3 cellular contexts compared by ENCODE assay signal in the genomic region with DNA sequence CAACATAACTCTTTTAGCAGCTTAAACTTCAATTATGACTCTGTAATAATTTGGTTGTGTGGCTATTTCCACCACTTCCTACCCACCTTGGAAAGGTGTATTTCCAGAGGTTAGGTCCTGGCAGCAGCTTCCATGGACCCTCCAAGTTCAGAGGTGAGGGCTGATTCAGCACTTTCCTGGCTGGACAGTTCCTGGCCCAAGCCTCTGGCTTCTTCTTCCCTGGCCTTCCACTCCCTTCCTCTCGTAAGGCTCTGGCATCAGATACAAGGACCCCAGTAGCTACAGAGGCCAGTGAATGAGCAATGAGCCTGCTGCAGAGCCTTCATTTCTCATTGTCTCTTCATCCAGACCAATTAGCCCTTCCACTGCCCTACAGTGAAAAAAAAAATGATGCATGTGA.
TF ChIP-seq lines count a peak whose summit lies in the region.

No MANE protein-coding gene starts in this region.

TF ChIP-seq in HepG2, 621 proteins besides CTCF, POLR2A, EP300 and RAD21:
- TF ChIP-seq, protein P1, sequence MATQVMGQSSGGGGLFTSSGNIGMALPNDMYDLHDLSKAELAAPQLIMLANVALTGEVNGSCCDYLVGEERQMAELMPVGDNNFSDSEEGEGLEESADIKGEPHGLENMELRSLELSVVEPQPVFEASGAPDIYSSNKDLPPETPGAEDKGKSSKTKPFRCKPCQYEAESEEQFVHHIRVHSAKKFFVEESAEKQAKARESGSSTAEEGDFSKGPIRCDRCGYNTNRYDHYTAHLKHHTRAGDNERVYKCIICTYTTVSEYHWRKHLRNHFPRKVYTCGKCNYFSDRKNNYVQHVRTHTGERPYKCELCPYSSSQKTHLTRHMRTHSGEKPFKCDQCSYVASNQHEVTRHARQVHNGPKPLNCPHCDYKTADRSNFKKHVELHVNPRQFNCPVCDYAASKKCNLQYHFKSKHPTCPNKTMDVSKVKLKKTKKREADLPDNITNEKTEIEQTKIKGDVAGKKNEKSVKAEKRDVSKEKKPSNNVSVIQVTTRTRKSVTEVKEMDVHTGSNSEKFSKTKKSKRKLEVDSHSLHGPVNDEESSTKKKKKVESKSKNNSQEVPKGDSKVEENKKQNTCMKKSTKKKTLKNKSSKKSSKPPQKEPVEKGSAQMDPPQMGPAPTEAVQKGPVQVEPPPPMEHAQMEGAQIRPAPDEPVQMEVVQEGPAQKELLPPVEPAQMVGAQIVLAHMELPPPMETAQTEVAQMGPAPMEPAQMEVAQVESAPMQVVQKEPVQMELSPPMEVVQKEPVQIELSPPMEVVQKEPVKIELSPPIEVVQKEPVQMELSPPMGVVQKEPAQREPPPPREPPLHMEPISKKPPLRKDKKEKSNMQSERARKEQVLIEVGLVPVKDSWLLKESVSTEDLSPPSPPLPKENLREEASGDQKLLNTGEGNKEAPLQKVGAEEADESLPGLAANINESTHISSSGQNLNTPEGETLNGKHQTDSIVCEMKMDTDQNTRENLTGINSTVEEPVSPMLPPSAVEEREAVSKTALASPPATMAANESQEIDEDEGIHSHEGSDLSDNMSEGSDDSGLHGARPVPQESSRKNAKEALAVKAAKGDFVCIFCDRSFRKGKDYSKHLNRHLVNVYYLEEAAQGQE (IDR thresholded peaks at IDR 0.05; ENCODE audit: borderline replicate concordance in 1 of 2, low read depth in 1 of 2, low read length in 2 of 2): peak; percentile 51 to 92
- no peak for TF ChIP-seq TRAFD1 (CRISPR knock-in tag; IDR thresholded peaks at IDR 0.05; ENCODE audit: borderline replicate concordance)
- no peak for TF ChIP-seq DR1 (CRISPR knock-in tag; IDR thresholded peaks at IDR 0.05)
- TF ChIP-seq MIER2 (CRISPR knock-in tag; IDR thresholded peaks at IDR 0.05): peak; percentile 90
- TF ChIP-seq MAFF (IDR thresholded peaks at IDR 0.05; ENCODE audit: low read depth, low read length): 0 out of 2 replicates have a peak, but pooled peaks have one; percentile 45
- no peak for TF ChIP-seq PCBP1 (IDR thresholded peaks at IDR 0.05; ENCODE audit: borderline replicate concordance, low read depth, low read length)
- peak; percentile 55 to 73; a peak in 3 of 4 replicates for TF ChIP-seq MAFK (conservative IDR thresholded peaks at IDR 0.05 in 1 of 2, IDR thresholded peaks at IDR 0.05 in 1 of 2; ENCODE audit: low read length in 2 of 2)

TF ChIP-seq in K562, 482 proteins besides CTCF, POLR2A, EP300 and RAD21:
- peak; percentile 62 for TF ChIP-seq C11orf30 (IDR thresholded peaks at IDR 0.05; ENCODE audit: low read depth)
- peak; percentile 73; the same call in 1 of the 2 replicates for TF ChIP-seq EHMT2 (IDR thresholded peaks at IDR 0.05)
- TF ChIP-seq MIER1 (IDR thresholded peaks at IDR 0.05; ENCODE audit: low read depth): 0 out of 2 replicates have a peak, but pooled peaks have one; percentile 33
- no peak for TF ChIP-seq ZNF165 (CRISPR knock-in tag; IDR thresholded peaks at IDR 0.05; ENCODE audit: borderline replicate concordance)
- TF ChIP-seq ZNF316 (IDR thresholded peaks at IDR 0.05): peak; percentile 36; the same call in 1 of the 2 replicates

TF ChIP-seq in liver, 16 proteins besides CTCF, POLR2A, EP300 and RAD21:
- no peak for TF ChIP-seq RXRA (IDR thresholded peaks at IDR 0.05)
- TF ChIP-seq, protein P1 (IDR thresholded peaks at IDR 0.05): peak; percentile 97
- no peak for TF ChIP-seq ZBTB33 (IDR thresholded peaks at IDR 0.05)
- TF ChIP-seq, protein P2, sequence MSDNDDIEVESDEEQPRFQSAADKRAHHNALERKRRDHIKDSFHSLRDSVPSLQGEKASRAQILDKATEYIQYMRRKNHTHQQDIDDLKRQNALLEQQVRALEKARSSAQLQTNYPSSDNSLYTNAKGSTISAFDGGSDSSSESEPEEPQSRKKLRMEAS (IDR thresholded peaks at IDR 0.05): no peak
- TF ChIP-seq FOXA2 (IDR thresholded peaks at IDR 0.05): no peak
